In genomic region chr1:36487336-36487725, GRCh38 we compare ENCODE assay signal across 1 cellular context. TPM values are rescaled to one million over a fixed set of nuclear protein-coding genes. Genes with fewer than 3 reads are reported as not detected.
"Had no signal": no experiment of that assay in that cellular context is flagged by ENCODE, and none has a peak within 500 bp of the region (broad histone marks: within the 10 kb centered on the region; RNA-seq: fewer than 3 reads in every experiment).

No MANE protein-coding gene starts in this region.

RNA-seq across cellular contexts. Expression of gene CSF3R, which starts 4.6 kb away (rescaled TPM):
- total RNA-seq: mammary epithelial cell had no signal
- polyA plus RNA-seq: mammary epithelial cell had no signal
